16 cellular contexts compared by ENCODE assay signal in the genomic region with DNA sequence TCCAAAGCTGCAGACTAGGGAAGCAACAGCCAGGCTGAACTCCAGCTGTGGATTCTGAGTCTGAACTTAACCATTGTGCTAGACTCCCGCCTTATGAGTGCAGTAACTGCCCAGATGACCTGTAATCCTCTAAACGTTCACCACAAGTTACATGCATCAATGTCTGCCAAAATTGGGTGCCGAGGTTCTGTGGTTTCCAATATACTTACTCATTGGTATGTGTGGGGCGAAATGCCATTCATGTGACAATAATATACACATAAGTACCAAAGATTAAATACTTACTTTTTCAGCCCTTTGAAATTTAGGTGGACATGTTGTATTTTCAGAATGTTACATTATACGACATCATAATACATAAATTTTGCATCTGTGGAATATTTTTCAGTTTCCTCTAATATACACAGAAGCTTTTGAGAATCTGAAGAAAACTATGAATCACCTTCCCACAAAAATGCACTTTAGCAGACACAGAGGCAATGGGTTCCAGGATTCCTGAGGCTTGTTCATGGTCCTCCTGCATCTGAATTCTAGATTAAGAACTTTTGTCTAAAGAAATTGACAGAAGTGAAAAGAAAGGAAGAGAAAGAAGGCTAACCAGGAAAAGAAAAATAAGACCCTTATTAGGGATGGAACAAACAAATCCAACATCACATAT. TPM values are rescaled to one million over a fixed set of nuclear protein-coding genes. Genes with fewer than 3 reads are reported as not detected.
DNase-seq lines count a peak whose midpoint lies in the region; ATAC-seq, FAIRE-seq and TF ChIP-seq lines count a peak whose summit lies in the region.
"Had no signal": no experiment of that assay in that cellular context is flagged by ENCODE, and none has a peak within 500 bp of the region (broad histone marks: within the 10 kb centered on the region; RNA-seq: fewer than 3 reads in every experiment).

No MANE protein-coding gene starts in this region.

- H3K4me3 ChIP-seq in IMR-90 (ENCODE audit: insufficient read depth, low read depth, low read length) (no peak overlapping the region), keratinocyte (ENCODE audit: control insufficient read depth in 2 of 3, extremely low read depth in 1 of 3, insufficient read depth in 2 of 3, low read depth in 1 of 3, low read length in 3 of 3) (peak overlapping the region in 1 of 3 experiments; percentile 9)

- no peaks in the 10 kb centered on the region for H3K36me3 Mint-ChIP-seq in nephron progenitor cell (ENCODE audit: low read depth)
- H3K36me3 Mint-ChIP-seq: activated naive CD8-positive, alpha-beta T cell; CD14-positive monocyte had no signal

- no peak overlapping the region for H2BK5ac ChIP-seq in IMR-90 (ENCODE audit: low read depth, low read length, poor library complexity, severe bottlenecking)

- H3K27ac ChIP-seq in IMR-90 (ENCODE audit: insufficient read depth, low read length) (no peak overlapping the region), keratinocyte (ENCODE audit: control insufficient read depth, insufficient read depth, low read length) (peak overlapping the region; percentile 1)

- no peaks in the 10 kb centered on the region for H3K79me1 ChIP-seq in IMR-90 (ENCODE audit: low read depth in 1 of 2, low read length in 2 of 2)

- intact Hi-C loops in IMR-90 (cut with micrococcal nuclease): no loop called here

- no peak overlapping the region for H2AK5ac ChIP-seq in IMR-90 (ENCODE audit: low read depth, low read length)

- H3K56ac ChIP-seq in IMR-90 (ENCODE audit: extremely low read depth, insufficient read depth, low read length): no peak overlapping the region

- no peaks in the 10 kb centered on the region for H4K20me1 ChIP-seq in IMR-90 (ENCODE audit: insufficient read depth, low read length)
- H4K20me1 ChIP-seq in keratinocyte (ENCODE audit: control insufficient read depth, extremely low read depth, insufficient read depth, low read length): no peaks in the 10 kb centered on the region

- H3K9me3 ChIP-seq in IMR-90 (ENCODE audit: control insufficient read depth, insufficient read depth, low read length) (no peaks in the 10 kb centered on the region), keratinocyte (ENCODE audit: control insufficient read depth, low read depth, low read length) (no peaks in the 10 kb centered on the region)

- FAIRE-seq in keratinocyte (lab: Jason Lieb, UNC): peak; percentile 96

- H3K14ac ChIP-seq in IMR-90 (replicated peaks; ENCODE audit: low read depth, low read length): no peak overlapping the region

- CTCF ChIA-PET in IMR-90 (lab: Yijun Ruan, JAX): no interaction called here

- H3K9me1 ChIP-seq in IMR-90 (ENCODE audit: insufficient read depth, low read length) (peaks cover 2% of the 10 kb centered on the region; the same call in 1 of the 2 replicates), keratinocyte (ENCODE audit: control insufficient read depth, extremely low read depth, insufficient read depth, low read length) (no peaks in the 10 kb centered on the region)

- no peak overlapping the region for H4K8ac ChIP-seq in IMR-90 (ENCODE audit: low read depth in 2 of 2, low read length in 2 of 2)

- H4K91ac ChIP-seq in IMR-90 (ENCODE audit: insufficient read depth, low read depth, low read length): no peak overlapping the region

- H3K18ac ChIP-seq in IMR-90 (ENCODE audit: low read depth, low read length): no peak overlapping the region

- H2AFZ ChIP-seq in IMR-90 (replicated peaks; ENCODE audit: low read length, poor library complexity) (no peak overlapping the region), keratinocyte (ENCODE audit: control insufficient read depth, low read length) (no peak overlapping the region)

- TF ChIP-seq POLR2A in IMR-90 (IDR thresholded peaks at IDR 0.05; ENCODE audit: low read depth, low read length) (no peak), erythroblast (IDR thresholded peaks at IDR 0.05; ENCODE audit: low read length) (no peak)

- H3K36me3 ChIP-seq in IMR-90 (ENCODE audit: control insufficient read depth, insufficient read depth, low read length) (no peaks in the 10 kb centered on the region), keratinocyte (ENCODE audit: control insufficient read depth in 2 of 2, extremely low read depth in 1 of 2, insufficient read depth in 2 of 2, low read length in 2 of 2) (no peaks in the 10 kb centered on the region)

- H3K4me1 ChIP-seq in IMR-90 (ENCODE audit: control insufficient read depth, insufficient read depth, low read length) (peaks cover 2% of the 10 kb centered on the region; the same call in 1 of the 2 replicates), keratinocyte (ENCODE audit: control insufficient read depth, extremely low read depth, insufficient read depth, low read length) (peaks cover 20% of the 10 kb centered on the region)

- no peak overlapping the region for H2AK9ac ChIP-seq in IMR-90 (replicated peaks; ENCODE audit: low read depth, low read length, poor library complexity)

- no peaks in the 10 kb centered on the region for H3K27me3 Mint-ChIP-seq in nephron progenitor cell (ENCODE audit: low read depth, poor library complexity)
- H3K27me3 Mint-ChIP-seq: activated naive CD8-positive, alpha-beta T cell had no signal

- dilution Hi-C loops in IMR-90 (cut with HindIII; ENCODE audit: low sequenced_read_pairs, unreplicated experiment) (no loop called here), keratinocyte (cut with MboI; ENCODE audit: extremely low pct_ligation_motif_present, low sequenced_read_pairs) (no loop called here)

- in situ Hi-C loops in IMR-90 (cut with MboI; ENCODE audit: low sequenced_read_pairs): no loop called here

- H2BK120ac ChIP-seq in IMR-90 (ENCODE audit: low read depth, low read length): no peak overlapping the region

- no CpG with 5 or more reads among the region's 5 CpGs for WGBS in IMR-90 (ENCODE audit: extremely low coverage in 2 of 2, insufficient read length in 1 of 2), 2 experiments

- POLR2A ChIA-PET in IMR-90 (lab: Charles Lee; ENCODE audit: unreplicated experiment): no interaction called here

- H3K23ac ChIP-seq in IMR-90 (ENCODE audit: low read depth, low read length): no peak overlapping the region

- H3K4me1 Mint-ChIP-seq in nephron progenitor cell: no peaks in the 10 kb centered on the region
- H3K4me1 Mint-ChIP-seq: CD14-positive monocyte had no signal

- TF ChIP-seq RAD21 in IMR-90 (IDR thresholded peaks at IDR 0.05; ENCODE audit: low read length): no peak

- ATAC-seq in IMR-90 (ENCODE audit: low read depth) (peak; percentile 86), GM18511 (IDR thresholded peaks at IDR 0.05; ENCODE audit: unreplicated experiment) (no peak), HG02623 (IDR thresholded peaks at IDR 0.05; ENCODE audit: unreplicated experiment) (no peak)
- ATAC-seq: left cardiac atrium had no signal

- H3K4me2 ChIP-seq in IMR-90 (ENCODE audit: low read depth, low read length): peak overlapping the region; percentile 0; the same call in 1 of the 2 replicates
- H3K4me2 ChIP-seq in keratinocyte (ENCODE audit: control insufficient read depth, extremely low read depth, insufficient read depth, low read depth, low read length): peak overlapping the region; percentile 54

- no peak overlapping the region for H3K4ac ChIP-seq in IMR-90 (ENCODE audit: low read depth, low read length)

- no TSS peak for BruUV-seq in IMR-90 (replicated peaks; lab: Mats Ljungman, UMichigan)

- TF ChIP-seq CTCF in IMR-90 (conservative IDR thresholded peaks at IDR 0.05; ENCODE audit: low read depth, low read length): no peak
- TF ChIP-seq CTCF in keratinocyte (optimal IDR thresholded peaks at IDR 0.05 in 1 of 3, IDR thresholded peaks at IDR 0.05 in 1 of 3, conservative IDR thresholded peaks at IDR 0.05 in 1 of 3; ENCODE audit: extremely low read depth in 1 of 3, insufficient read depth in 2 of 3, low read length in 3 of 3): no peak
- TF ChIP-seq CTCF in nephron progenitor cell (IDR thresholded peaks at IDR 0.05): no peak

- H4K5ac ChIP-seq in IMR-90 (ENCODE audit: low read depth, low read length): no peak overlapping the region

- H2BK15ac ChIP-seq in IMR-90 (ENCODE audit: low read depth, low read length): no peak overlapping the region

- H3K27me3 ChIP-seq in IMR-90 (ENCODE audit: control insufficient read depth, insufficient read depth, low read length): peaks cover 4% of the 10 kb centered on the region
- no peaks in the 10 kb centered on the region for H3K27me3 ChIP-seq in keratinocyte (ENCODE audit: control insufficient read depth, extremely low read depth, insufficient read depth, low read length)

- no peaks in the 10 kb centered on the region for H3K9me3 Mint-ChIP-seq in nephron progenitor cell

- no peaks in the 10 kb centered on the region for H3K79me2 ChIP-seq in keratinocyte (ENCODE audit: control insufficient read depth, insufficient read depth, low read length)

- DNase-seq in AG08396 (ENCODE audit: low spot score): peak; percentile 64
- peak; percentile 89 for DNase-seq in IMR-90
- DNase-seq in astrocyte of the hippocampus (ENCODE audit: low read depth, low spot score): peak; percentile 96
- DNase-seq in keratinocyte (ENCODE audit: low read depth, low spot score): peak; percentile 70
- DNase-seq in nephron progenitor cell: no peak
- DNase-seq in erythroblast (lab: John Stamatoyannopoulos, UW): no peak
- DNase-seq: activated CD8-positive, alpha-beta memory T cell treated with anti-CD3 and anti-CD28 coated beads for 24 hours; left cardiac atrium; NCI-H1930; occipital lobe; stimulated activated CD4-positive, alpha-beta T cell treated with anti-CD3 and anti-CD28 coated beads, Interleukin-4, amount 100 ng/mL, for 24 hours had no signal

- no peak overlapping the region for H3K9ac ChIP-seq in IMR-90 (ENCODE audit: low read depth, low read length)
- no peak overlapping the region for H3K9ac ChIP-seq in keratinocyte (ENCODE audit: control insufficient read depth, extremely low read depth, insufficient read depth, low read length)

- no peak overlapping the region for H2BK20ac ChIP-seq in IMR-90 (ENCODE audit: low read depth, low read length)

- no peak overlapping the region for H3K27ac Mint-ChIP-seq in nephron progenitor cell
- H3K27ac Mint-ChIP-seq: activated naive CD8-positive, alpha-beta T cell; CD14-positive monocyte had no signal

- H3K4me3 Mint-ChIP-seq in nephron progenitor cell: no peak overlapping the region
- H3K4me3 Mint-ChIP-seq: activated naive CD8-positive, alpha-beta T cell; CD14-positive monocyte had no signal

TF ChIP-seq in IMR-90, 13 proteins besides CTCF, POLR2A, EP300 and RAD21 (continues in another document):
- no peak for TF ChIP-seq SMC3 (IDR thresholded peaks at IDR 0.05; ENCODE audit: low read depth, low read length)

RNA-seq across cellular contexts. Expression of a gene that starts 31.7 kb away (rescaled TPM):
- total RNA-seq in IMR-90 (2012; rRNA removed): under 0.01 TPM in 2 replicates
- polyA plus RNA-seq in IMR-90 (2012; rRNA removed): 0.07 and 0.17 TPM in 2 replicates
- polyA plus RNA-seq in IMR-90 (2012; cell fraction: cytosol; rRNA removed): 0.01 TPM in 1 of 2 replicates, not detected in the other
- 0.10 TPM in 1 of 2 replicates, not detected in the other for polyA plus RNA-seq in IMR-90 (2012; cell fraction: nucleus; rRNA removed; ENCODE audit: low replicate concordance)
- 3.2 to 7.6 TPM (median 6.7 TPM) in 3 replicates for polyA plus RNA-seq in keratinocyte
- 12.7 TPM for polyA plus RNA-seq in keratinocyte (2011; ENCODE audit: low read depth)
- polyA plus RNA-seq in keratinocyte (2011; cell fraction: cytosol; rRNA removed): 3.6 and 15.7 TPM in 2 replicates
- 10.4 and 12.3 TPM in 2 replicates for polyA plus RNA-seq in keratinocyte (2011; cell fraction: nucleus; rRNA removed)
- 5.8 and 12.6 TPM in 2 replicates for polyA plus RNA-seq in keratinocyte (2012; ENCODE audit: low replicate concordance)
- polyA minus RNA-seq in keratinocyte: 11.5 to 18.7 TPM (median 13.6 TPM) in 3 replicates
- polyA minus RNA-seq in keratinocyte (2011; cell fraction: cytosol; rRNA and poly(A)+ RNA removed): 15.5 TPM
- polyA minus RNA-seq in keratinocyte (2011; cell fraction: nucleus; rRNA and poly(A)+ RNA removed): 22.8 and 42.5 TPM in 2 replicates
- total RNA-seq: T-helper 2 cell treated with Interferon-gamma antibody and Interleukin-4, amounts not matched to agents 100 ng/mL and 5 ng/mL, for 36 hours had no signal
- polyA plus RNA-seq: CD14-positive monocyte had no signal

Comparison
In these comparisons a context has a peak if more than half of its experiments do, and no peak if none do; other contexts are left out.
1. DNase-seq: peak in AG08396 (single experiment), IMR-90 (single experiment), astrocyte of the hippocampus (single experiment) and keratinocyte (single experiment); none in nephron progenitor cell (single experiment) and erythroblast (0 of 2).